ENCODE assay signal across 8 cellular contexts in genomic region chr1:61588736-61589381, GRCh38.
A peak's percentile ranks its signal among the peaks of the same experiment; 100 is the strongest.
DNase-seq lines count a peak whose midpoint lies in the region; ATAC-seq and TF ChIP-seq lines count a peak whose summit lies in the region.

No MANE protein-coding gene starts in this region.

- no peaks in the 10 kb centered on the region for H3K4me1 Mint-ChIP-seq in immature natural killer cell

- DNase-seq in NCI-H1417 (lab: John Stamatoyannopoulos, UW), result peak; percentile 61 to 78 (median 77)
- DNase-seq in NCI-H1417 treated with DMSO at 0.1 percent for 48 hours (lab: John Stamatoyannopoulos, UW), result no peak
- peak; percentile 52 for DNase-seq in NCI-H128 (lab: John Stamatoyannopoulos, UW; ENCODE audit: unreplicated experiment)
- peak in 3 of 5 donors; percentile 7 to 44 (median 36) for DNase-seq in T-helper 1 cell
- peak; percentile 38 for DNase-seq in astrocyte of the cerebellum (ENCODE audit: low read depth)
- DNase-seq in immature natural killer cell, result peak; percentile 0 to 14 (median 11)
- peak; percentile 30 to 46 for DNase-seq in stimulated activated CD4-positive, alpha-beta T cell treated with anti-CD3 and anti-CD28 coated beads, Interleukin-4, amount 100 ng/mL, for 4 hours

- in situ Hi-C loops in astrocyte of the cerebellum (cut with HindIII; ENCODE audit: low sequenced_read_pairs), result no loop called here

- no peak overlapping the region for H3K27ac Mint-ChIP-seq in immature natural killer cell

- H3K4me3 Mint-ChIP-seq in immature natural killer cell, result no peak overlapping the region

- no peaks in the 10 kb centered on the region for H3K9me3 Mint-ChIP-seq in immature natural killer cell

- H3K4me3 ChIP-seq in astrocyte of the cerebellum (ENCODE audit: low read depth, low read length), result no peak overlapping the region

- H3K36me3 Mint-ChIP-seq in immature natural killer cell, result no peaks in the 10 kb centered on the region

- H3K27me3 Mint-ChIP-seq in immature natural killer cell (ENCODE audit: low read depth in 3 of 3), result peaks cover 0 to 6% (median 0%) of the 10 kb centered on the region in 3 donors

- ATAC-seq in HG02852 (IDR thresholded peaks at IDR 0.05; ENCODE audit: unreplicated experiment), result peak; percentile 85

- peak; percentile 90 for TF ChIP-seq CTCF in astrocyte of the cerebellum (IDR thresholded peaks at IDR 0.05; ENCODE audit: low read depth, low read length, missing control alignments)
